Comparison of ENCODE assay signal across 11 cellular contexts in genomic region chr13:95140502-95140901, GRCh38.
"Had no signal": no experiment of that assay in that cellular context is flagged by ENCODE, and none has a peak within 500 bp of the region (broad histone marks: within the 10 kb centered on the region; RNA-seq: fewer than 3 reads in every experiment).

No MANE protein-coding gene starts in this region.

- FAIRE-seq: H1, H54 had no signal

- H3K36me3 ChIP-seq: HAP-1 had no signal

- H3K27ac ChIP-seq: GM23248 had no signal

- H3K4me1 ChIP-seq: HAP-1 had no signal

- H3K4me3 ChIP-seq: GM23248, GM23338, HAP-1 had no signal

- H3K9me3 ChIP-seq: HAP-1 had no signal

- DNase-seq: GM23248, GOT3, H7, H9, HCEC 1CT, HFFc6 had no signal

- ATAC-seq: GM23338, HCT116 had no signal

- H3K9ac ChIP-seq: GM23248 had no signal
